Comparison of ENCODE assay signal across 26 cellular contexts in genomic region chr3:161796780-161797179, GRCh38.
"Had no signal": no experiment of that assay in that cellular context is flagged by ENCODE, and none has a peak within 500 bp of the region (broad histone marks: within the 10 kb centered on the region; RNA-seq: fewer than 3 reads in every experiment).

No MANE protein-coding gene starts in this region.

- H3K27ac Mint-ChIP-seq: activated CD4-positive, alpha-beta memory T cell treated with anti-CD3 and anti-CD28 coated beads, Interleukin-2, amount 10 ng/mL, durations not matched to agents 7 days and 5 days; activated CD4-positive, alpha-beta T cell treated with anti-CD3 and anti-CD28 coated beads, Interleukin-2, amount 10 ng/mL, durations not matched to agents 7 days and 5 days; activated naive CD4-positive, alpha-beta T cell treated with anti-CD3 and anti-CD28 coated beads, Interleukin-2, amount 10 ng/mL, durations not matched to agents 7 days and 5 days; activated T-cell treated with anti-CD3 and anti-CD28 coated beads, Interleukin-2, amount 50 U/mL, for 24 hours; naive B cell; WTC11 had no signal

- H3K27ac ChIP-seq: parathyroid adenoma, psoas muscle, right atrium auricular region, spleen, tibial nerve had no signal

- H3K9me3 Mint-ChIP-seq: activated CD4-positive, alpha-beta memory T cell treated with anti-CD3 and anti-CD28 coated beads, Interleukin-2, amount 10 ng/mL, durations not matched to agents 7 days and 5 days had no signal

- H3K36me3 ChIP-seq: right atrium auricular region, spleen, tibial nerve had no signal

- H3K9me3 ChIP-seq: psoas muscle, right atrium auricular region had no signal

- DNase-seq: activated CD4-positive, alpha-beta memory T cell treated with anti-CD3 and anti-CD28 coated beads, Interleukin-2, amount 10 ng/mL, durations not matched to agents 7 days and 5 days; activated CD4-positive, alpha-beta T cell treated with anti-CD3 and anti-CD28 coated beads for 1 hour; activated CD4-positive, alpha-beta T cell treated with anti-CD3 and anti-CD28 coated beads, Interleukin-2, amount 10 ng/mL, durations not matched to agents 7 days and 5 days; activated CD8-positive, alpha-beta memory T cell treated with anti-CD3 and anti-CD28 coated beads, Interleukin-2, amount 50 U/mL, for 48 hours; activated gamma-delta T cell; activated naive CD4-positive, alpha-beta T cell treated with anti-CD3 and anti-CD28 coated beads, Interleukin-2, amount 10 ng/mL, durations not matched to agents 7 days and 5 days; activated T-cell treated with anti-CD3 and anti-CD28 coated beads, Interleukin-2, amount 50 U/mL, for 24 hours; amygdala; caudate nucleus; foreskin fibroblast; head of caudate nucleus; hippocampal formation; left cardiac atrium; left ventricle myocardium superior; mammary epithelial cell; naive B cell; psoas muscle; spleen; stimulated activated naive CD4-positive, alpha-beta T cell had no signal

- H3K36me3 Mint-ChIP-seq: activated naive CD4-positive, alpha-beta T cell treated with anti-CD3 and anti-CD28 coated beads, Interleukin-2, amount 10 ng/mL, durations not matched to agents 7 days and 5 days; naive B cell had no signal

- H3K4me1 Mint-ChIP-seq: activated CD4-positive, alpha-beta memory T cell treated with anti-CD3 and anti-CD28 coated beads, Interleukin-2, amount 10 ng/mL, durations not matched to agents 7 days and 5 days; activated CD4-positive, alpha-beta T cell treated with anti-CD3 and anti-CD28 coated beads, Interleukin-2, amount 10 ng/mL, durations not matched to agents 7 days and 5 days; activated naive CD4-positive, alpha-beta T cell treated with anti-CD3 and anti-CD28 coated beads, Interleukin-2, amount 10 ng/mL, durations not matched to agents 7 days and 5 days; naive B cell had no signal

- FAIRE-seq: endothelial cell of umbilical vein, keratinocyte, TTC549 had no signal

- H3K4me3 Mint-ChIP-seq: activated CD4-positive, alpha-beta memory T cell treated with anti-CD3 and anti-CD28 coated beads, Interleukin-2, amount 10 ng/mL, durations not matched to agents 7 days and 5 days; activated CD4-positive, alpha-beta T cell treated with anti-CD3 and anti-CD28 coated beads, Interleukin-2, amount 10 ng/mL, durations not matched to agents 7 days and 5 days; activated naive CD4-positive, alpha-beta T cell treated with anti-CD3 and anti-CD28 coated beads, Interleukin-2, amount 10 ng/mL, durations not matched to agents 7 days and 5 days; activated T-cell treated with anti-CD3 and anti-CD28 coated beads, Interleukin-2, amount 50 U/mL, for 24 hours; naive B cell; WTC11 had no signal

- H3K27me3 ChIP-seq: right atrium auricular region, spleen, tibial nerve had no signal

- H3K4me1 ChIP-seq: parathyroid adenoma, psoas muscle, right atrium auricular region, spleen, tibial nerve had no signal

- H3K4me3 ChIP-seq: psoas muscle, right atrium auricular region, spleen, tibial nerve had no signal

- H3K27me3 Mint-ChIP-seq: activated CD4-positive, alpha-beta memory T cell treated with anti-CD3 and anti-CD28 coated beads, Interleukin-2, amount 10 ng/mL, durations not matched to agents 7 days and 5 days; activated CD4-positive, alpha-beta T cell treated with anti-CD3 and anti-CD28 coated beads, Interleukin-2, amount 10 ng/mL, durations not matched to agents 7 days and 5 days; activated naive CD4-positive, alpha-beta T cell treated with anti-CD3 and anti-CD28 coated beads, Interleukin-2, amount 10 ng/mL, durations not matched to agents 7 days and 5 days; activated T-cell treated with anti-CD3 and anti-CD28 coated beads, Interleukin-2, amount 50 U/mL, for 24 hours; naive B cell had no signal
